25 cellular contexts compared by ENCODE assay signal in genomic region chr3:28198970-28199369, GRCh38.
"Had no signal": no experiment of that assay in that cellular context is flagged by ENCODE, and none has a peak within 500 bp of the region (broad histone marks: within the 10 kb centered on the region; RNA-seq: fewer than 3 reads in every experiment).

No MANE protein-coding gene starts in this region.

- H3K36me3 ChIP-seq: neural progenitor cell, ovary, right lobe of liver, sigmoid colon, spleen, stomach, thoracic aorta, thyroid gland, tibial nerve, upper lobe of left lung, uterus had no signal

- FAIRE-seq: small intestine had no signal

- DNase-seq: naive thymus-derived CD4-positive, alpha-beta T cell; natural killer cell; occipital lobe; ovary; psoas muscle; right cardiac atrium; right lobe of liver; sigmoid colon; small intestine; spleen; stimulated activated CD4-positive, alpha-beta T cell treated with anti-CD3 and anti-CD28 coated beads, Interleukin-12 subunit alpha, Interleukin-12 subunit beta, amount 100 ng/mL, for 4 hours; stimulated activated CD4-positive, alpha-beta T cell treated with anti-CD3 and anti-CD28 coated beads, Interleukin-1b, Interleukin-23, amount 100 ng/mL, for 48 hours; stimulated activated CD4-positive, alpha-beta T cell treated with anti-CD3 and anti-CD28 coated beads, Interleukin-4, amount 100 ng/mL, for 1 hour; stimulated activated CD4-positive, alpha-beta T cell treated with anti-CD3 and anti-CD28 coated beads, Interleukin-4, amount 100 ng/mL, for 4 hours; stimulated activated CD8-positive, alpha-beta memory T cell treated with anti-CD3 and anti-CD28 coated beads, Interleukin-4, amount 100 ng/mL, for 48 hours; stimulated activated naive CD4-positive, alpha-beta T cell treated with Interleukin-2 at 50 U/mL for 16 hours; stomach; thyroid gland; trophoblast cell; upper lobe of left lung; uterus had no signal

- H3K9me3 ChIP-seq: ovary, psoas muscle, right lobe of liver, sigmoid colon, thoracic aorta, thyroid gland, uterus had no signal

- H3K27ac ChIP-seq: neural progenitor cell, ovary, parathyroid adenoma, psoas muscle, right lobe of liver, sigmoid colon, spleen, stomach, thoracic aorta, thyroid gland, tibial nerve, uterus had no signal

- H2AFZ ChIP-seq: neural progenitor cell, parathyroid adenoma had no signal

- H3K4me1 ChIP-seq: neural progenitor cell, parathyroid adenoma, psoas muscle, right lobe of liver, sigmoid colon, spleen, stomach, thyroid gland, tibial nerve, upper lobe of left lung, uterus had no signal

- H3K27me3 ChIP-seq: neural progenitor cell, ovary, right lobe of liver, sigmoid colon, spleen, stomach, thyroid gland, tibial nerve, upper lobe of left lung, uterus had no signal

- H3K4me2 ChIP-seq: neural progenitor cell had no signal

- H3K4me3 ChIP-seq: neural progenitor cell, ovary, psoas muscle, right lobe of liver, sigmoid colon, spleen, stomach, thoracic aorta, thyroid gland, tibial nerve, uterus had no signal

- ATAC-seq: naive thymus-derived CD4-positive, alpha-beta T cell; psoas muscle; right cardiac atrium; right lobe of liver had no signal

- H3K9ac ChIP-seq: neural progenitor cell, parathyroid adenoma had no signal

- H3K79me2 ChIP-seq: parathyroid adenoma had no signal
